ENCODE assay signal across 4 cellular contexts in genomic region chr5:179661647-179662046, GRCh38. TPM values are rescaled to one million over a fixed set of nuclear protein-coding genes. Genes with fewer than 3 reads are reported as not detected.
"Had no signal": no experiment of that assay in that cellular context is flagged by ENCODE, and none has a peak within 500 bp of the region (broad histone marks: within the 10 kb centered on the region; RNA-seq: fewer than 3 reads in every experiment).

No MANE protein-coding gene starts in this region.

RNA-seq across cellular contexts. Expression of gene CBY3, which starts 19.2 kb away (rescaled TPM):
- total RNA-seq: HT-29, HT1080, K562 had no signal
- polyA plus RNA-seq: IMR-90, K562 had no signal
